10 cellular contexts compared by ENCODE assay signal in the genomic region with DNA sequence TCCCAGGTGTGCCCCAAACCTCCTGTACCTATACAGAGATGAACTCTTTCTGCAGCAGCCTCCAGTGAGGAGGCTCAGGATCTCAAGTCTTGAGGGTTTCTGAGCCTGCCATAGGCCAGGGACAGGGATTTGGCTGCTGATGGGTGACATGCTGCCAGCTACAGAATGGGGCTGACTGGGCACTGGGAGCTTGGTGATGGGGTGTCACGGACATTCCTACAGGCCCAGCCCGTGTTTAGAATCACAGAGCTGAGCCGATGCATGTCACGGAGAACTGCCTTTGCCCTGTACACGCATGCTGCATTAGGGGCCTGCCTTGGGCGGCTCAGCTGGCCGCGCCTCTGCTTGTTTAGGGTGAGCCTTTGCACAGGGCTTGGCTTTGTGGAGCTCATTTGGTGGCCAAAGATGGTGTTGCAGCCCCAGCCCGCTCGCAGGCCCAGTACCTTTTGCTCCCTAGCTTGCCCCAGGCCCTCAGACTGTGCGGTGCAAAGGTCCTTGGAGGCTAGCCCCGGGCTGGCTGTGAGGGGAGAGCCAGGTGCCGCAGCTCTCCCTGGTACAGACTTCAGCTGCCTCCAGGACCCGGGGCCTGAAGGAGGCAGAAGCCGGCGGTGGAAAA.
A peak's percentile ranks its signal among the peaks of the same experiment; 100 is the strongest.
DNase-seq lines count a peak whose midpoint lies in the region; ATAC-seq and TF ChIP-seq lines count a peak whose summit lies in the region.
"Had no signal": no experiment of that assay in that cellular context is flagged by ENCODE, and none has a peak within 500 bp of the region (broad histone marks: within the 10 kb centered on the region; RNA-seq: fewer than 3 reads in every experiment).

No MANE protein-coding gene starts in this region.

- H3K36me3 ChIP-seq in left lung: peaks cover 0 to 9% of the 10 kb centered on the region in 2 donors
- H3K36me3 ChIP-seq in thoracic aorta: no peaks in the 10 kb centered on the region

- peak overlapping the region; percentile 45 for H3K27ac Mint-ChIP-seq in chondrocyte (ENCODE audit: unreplicated experiment)
- H3K27ac Mint-ChIP-seq: activated naive CD8-positive, alpha-beta T cell treated with anti-CD3 and anti-CD28 coated beads, Interleukin-2, amount 10 ng/mL, durations not matched to agents 7 days and 5 days had no signal

- ATAC-seq in left lung: peak; percentile 3
- no peak for ATAC-seq in thoracic aorta (ENCODE audit: insufficient number of reproducible peaks, low FRiP score, low read depth)

- no peaks in the 10 kb centered on the region for H3K9me3 Mint-ChIP-seq in chondrocyte (ENCODE audit: low read depth)
- H3K9me3 Mint-ChIP-seq: activated naive CD8-positive, alpha-beta T cell treated with anti-CD3 and anti-CD28 coated beads, Interleukin-2, amount 10 ng/mL, durations not matched to agents 7 days and 5 days had no signal

- peaks cover 34% of the 10 kb centered on the region for H3K4me1 Mint-ChIP-seq in chondrocyte (ENCODE audit: low read depth)
- H3K4me1 Mint-ChIP-seq: activated naive CD8-positive, alpha-beta T cell treated with anti-CD3 and anti-CD28 coated beads, Interleukin-2, amount 10 ng/mL, durations not matched to agents 7 days and 5 days had no signal

- H3K4me3 ChIP-seq in left lung (peak overlapping the region in 1 of 2 donors; percentile 8), thoracic aorta (peak overlapping the region; percentile 69)

- peaks cover 8% of the 10 kb centered on the region for H3K36me3 Mint-ChIP-seq in chondrocyte (ENCODE audit: low read depth)
- H3K36me3 Mint-ChIP-seq: activated naive CD8-positive, alpha-beta T cell treated with anti-CD3 and anti-CD28 coated beads, Interleukin-2, amount 10 ng/mL, durations not matched to agents 7 days and 5 days had no signal

- peak; percentile 70 for DNase-seq in NCI-H510A treated with DMSO at 0.1 percent for 48 hours (lab: John Stamatoyannopoulos, UW)
- no peak for DNase-seq in NCI-H510A (lab: John Stamatoyannopoulos, UW)
- no peak for DNase-seq in chondrocyte (ENCODE audit: low spot score)
- DNase-seq in left lung: peak in 1 of 2 donors; percentile 65
- no peak for DNase-seq in thoracic aorta (ENCODE audit: low spot score)
- DNase-seq in NCI-H2171 treated with DMSO at 0.1 percent for 48 hours (lab: John Stamatoyannopoulos, UW): no peak
- DNase-seq in D341Med (ENCODE audit: low spot score): no peak
- no peak for DNase-seq in NOMO-1 (lab: John Stamatoyannopoulos, UW; ENCODE audit: unreplicated experiment in 2 of 2)
- DNase-seq: activated naive CD8-positive, alpha-beta T cell treated with anti-CD3 and anti-CD28 coated beads, Interleukin-2, amount 10 ng/mL, durations not matched to agents 7 days and 5 days; T-helper 9 cell had no signal

- TF ChIP-seq CTCF in chondrocyte (IDR thresholded peaks at IDR 0.05) (peak; percentile 40), left lung (IDR thresholded peaks at IDR 0.05) (no peak), thoracic aorta (IDR thresholded peaks at IDR 0.05) (peak; percentile 10)

- H3K27me3 ChIP-seq in left lung (peaks cover 3 to 52% of the 10 kb centered on the region in 2 donors), thoracic aorta (replicated peaks; ENCODE audit: insufficient read depth) (no peaks in the 10 kb centered on the region)

- H3K9me3 ChIP-seq in left lung: no peaks in the 10 kb centered on the region
- H3K9me3 ChIP-seq in thoracic aorta: no peaks in the 10 kb centered on the region

- peaks cover 0 to 23% of the 10 kb centered on the region in 2 donors for H3K4me1 ChIP-seq in left lung
- peaks cover 8 to 31% of the 10 kb centered on the region in 2 donors for H3K4me1 ChIP-seq in thoracic aorta (ENCODE audit: control insufficient read depth in 1 of 2, low read depth in 2 of 2)

- intact Hi-C loops in left lung (cut with DNase I): no loop called here

- H3K27me3 Mint-ChIP-seq in chondrocyte (ENCODE audit: low read depth): no peaks in the 10 kb centered on the region

- peak overlapping the region; percentile 68 for H3K4me3 Mint-ChIP-seq in chondrocyte (ENCODE audit: unreplicated experiment)
- H3K4me3 Mint-ChIP-seq: activated naive CD8-positive, alpha-beta T cell treated with anti-CD3 and anti-CD28 coated beads, Interleukin-2, amount 10 ng/mL, durations not matched to agents 7 days and 5 days had no signal

- H3K27ac ChIP-seq in left lung (no peak overlapping the region), thoracic aorta (no peak overlapping the region)

Comparison
In these comparisons a context has a peak if more than half of its experiments do, and no peak if none do; other contexts are left out.
1. CTCF ChIP-seq: peak in chondrocyte (single experiment) and thoracic aorta (single experiment); none in left lung (0 of 2).